22 cellular contexts compared by ENCODE assay signal in genomic region chr1:91245437-91245836, GRCh38.
"Had no signal": no experiment of that assay in that cellular context is flagged by ENCODE, and none has a peak within 500 bp of the region (broad histone marks: within the 10 kb centered on the region; RNA-seq: fewer than 3 reads in every experiment).

No MANE protein-coding gene starts in this region.

- H3K4me2 ChIP-seq: KMS-11, SK-N-SH had no signal

- H3K9ac ChIP-seq: KMS-11, SK-N-SH had no signal

- H3K4me3 Mint-ChIP-seq: IgD-negative memory B cell had no signal

- ATAC-seq: K562, Panc1, PC-3 had no signal

- H3K4me3 ChIP-seq: K562 had no signal

- FAIRE-seq: HTR-8/SVneo, K562 had no signal

- H3K27ac Mint-ChIP-seq: IgD-negative memory B cell had no signal

- H3K4me1 Mint-ChIP-seq: IgD-negative memory B cell had no signal

- H3K36me3 Mint-ChIP-seq: IgD-negative memory B cell had no signal

- H3K9me3 ChIP-seq: SK-N-SH had no signal

- H3K27ac ChIP-seq: HL-60, KMS-11, RWPE1 had no signal

- DNase-seq: NCI-H1092, NCI-H1105 treated with DMSO at 0.1 percent for 48 hours, NCI-H1417 treated with DMSO at 0.1 percent for 48 hours, NCI-H146, NCI-H1694 treated with DMSO at 0.1 percent for 48 hours, NCI-H1930, NCI-H2081, NCI-H2227 treated with DMSO at 0.1 percent for 48 hours, NCI-H524, NCI-H526 treated with DMSO at 0.1 percent for 48 hours, NCI-H748 treated with DMSO at 0.1 percent for 48 hours, PC-3, SHP77, SK-N-SH, SW 1271 had no signal
